In the genomic region with DNA sequence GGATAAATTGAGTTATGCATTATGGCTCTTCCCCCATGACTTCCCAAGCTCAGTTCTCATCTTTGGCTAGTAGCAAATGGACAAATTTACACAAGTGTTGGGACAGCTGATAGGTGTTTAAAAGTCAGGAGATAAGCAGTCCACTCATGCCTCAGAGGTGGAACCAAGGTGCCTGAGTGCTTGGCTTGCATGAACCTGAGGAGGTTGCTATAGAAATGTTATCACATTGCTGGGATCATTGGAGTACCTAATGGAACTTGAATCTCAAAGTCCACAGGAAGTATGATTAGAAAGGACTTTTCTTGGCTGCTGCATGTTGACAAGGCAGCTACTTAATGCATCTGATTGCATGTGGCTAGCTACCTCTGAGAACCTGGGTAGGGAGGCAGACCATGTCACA, we compare ENCODE assay signal across 21 cellular contexts. TPM values are rescaled to one million over a fixed set of nuclear protein-coding genes. Genes with fewer than 3 reads are reported as not detected.
DNase-seq lines count a peak whose midpoint lies in the region; TF ChIP-seq lines count a peak whose summit lies in the region.
"Had no signal": no experiment of that assay in that cellular context is flagged by ENCODE, and none has a peak within 500 bp of the region (broad histone marks: within the 10 kb centered on the region; RNA-seq: fewer than 3 reads in every experiment).

No MANE protein-coding gene starts in this region.

- TF ChIP-seq CTCF in hepatocyte (IDR thresholded peaks at IDR 0.05; ENCODE audit: poor library complexity) (no peak), smooth muscle cell (IDR thresholded peaks at IDR 0.05; ENCODE audit: borderline replicate concordance, insufficient read depth, poor library complexity, severe bottlenecking) (no peak), MM.1S (IDR thresholded peaks at IDR 0.05; ENCODE audit: low read length) (no peak)

- no peak overlapping the region for H3K9ac ChIP-seq in smooth muscle cell (ENCODE audit: low read depth)
- no peak overlapping the region for H3K9ac ChIP-seq in MM.1S (ENCODE audit: low read length)
- H3K9ac ChIP-seq: KMS-11 had no signal

- DNase-seq in HuH-7 (ENCODE audit: low spot score) (peak; percentile 17), hepatocyte (ENCODE audit: low spot score) (peak; percentile 69), smooth muscle cell (lab: John Stamatoyannopoulos, UW; ENCODE audit: unreplicated experiment) (no peak), NCI-H82 (lab: John Stamatoyannopoulos, UW) (no peak), MM.1S (no peak), NCI-H526 treated with DMSO at 0.1 percent for 48 hours (lab: John Stamatoyannopoulos, UW) (no peak), SW480 (ENCODE audit: low spot score) (no peak)
- DNase-seq: BE2C; CD4-positive, CD25-positive, alpha-beta regulatory T cell; DMS153; GDM1; GM23248; NCI-H1417 treated with DMSO at 0.1 percent for 48 hours; NCI-H2029; NCI-H748 treated with DMSO at 0.1 percent for 48 hours; OCI-M1; Right ventricle myocardium superior had no signal

- H3K27ac ChIP-seq in hepatocyte (peak overlapping the region; percentile 79), muscle layer of duodenum (ENCODE audit: low read length) (peak overlapping the region; percentile 34), smooth muscle cell (ENCODE audit: low read depth) (no peak overlapping the region), MM.1S (ENCODE audit: low read length) (no peak overlapping the region)
- H3K27ac ChIP-seq: KMS-11, SK-N-MC had no signal

- H3K9me3 ChIP-seq in hepatocyte (ENCODE audit: low read depth) (no peaks in the 10 kb centered on the region), muscle layer of duodenum (ENCODE audit: control insufficient read depth in 1 of 2, low read length in 2 of 2) (no peaks in the 10 kb centered on the region), smooth muscle cell (replicated peaks; ENCODE audit: low read depth) (no peaks in the 10 kb centered on the region), MM.1S (replicated peaks; ENCODE audit: insufficient read depth, low read length) (no peaks in the 10 kb centered on the region)
- H3K9me3 ChIP-seq: BE2C had no signal

- H3K9me2 ChIP-seq in hepatocyte (replicated peaks; ENCODE audit: insufficient read depth) (no peaks in the 10 kb centered on the region), MM.1S (replicated peaks; ENCODE audit: insufficient read depth, low read length) (no peaks in the 10 kb centered on the region)

- H3K27me3 ChIP-seq in hepatocyte (no peaks in the 10 kb centered on the region), muscle layer of duodenum (ENCODE audit: low read depth, low read length) (no peaks in the 10 kb centered on the region), smooth muscle cell (ENCODE audit: low read depth) (no peaks in the 10 kb centered on the region), MM.1S (replicated peaks; ENCODE audit: insufficient read depth, low read length) (no peaks in the 10 kb centered on the region)
- H3K27me3 ChIP-seq: BE2C had no signal

- peaks cover 25% of the 10 kb centered on the region for H3K4me1 ChIP-seq in hepatocyte (ENCODE audit: insufficient read depth)
- no peaks in the 10 kb centered on the region for H3K4me1 ChIP-seq in muscle layer of duodenum (ENCODE audit: control insufficient read depth in 1 of 2, insufficient read depth in 2 of 2, low read length in 2 of 2)
- peaks cover 6% of the 10 kb centered on the region for H3K4me1 ChIP-seq in smooth muscle cell (ENCODE audit: low read depth)
- H3K4me1 ChIP-seq in MM.1S (ENCODE audit: low read length) = no peaks in the 10 kb centered on the region

- H2AFZ ChIP-seq in hepatocyte (no peak overlapping the region), smooth muscle cell (ENCODE audit: low read depth) (no peak overlapping the region), MM.1S (ENCODE audit: low read length) (no peak overlapping the region)
- H2AFZ ChIP-seq: GM23248 had no signal

- H3K4me2 ChIP-seq in hepatocyte (no peak overlapping the region), smooth muscle cell (peak overlapping the region; percentile 68), MM.1S (ENCODE audit: low read depth, low read length) (no peak overlapping the region)
- H3K4me2 ChIP-seq: KMS-11 had no signal

- no peaks in the 10 kb centered on the region for H3K36me3 ChIP-seq in hepatocyte (replicated peaks; ENCODE audit: insufficient read depth, low read depth)
- no peaks in the 10 kb centered on the region for H3K36me3 ChIP-seq in muscle layer of duodenum (ENCODE audit: control insufficient read depth in 1 of 2, insufficient read depth in 2 of 2, low read length in 2 of 2)
- H3K36me3 ChIP-seq in smooth muscle cell (ENCODE audit: low read depth) = no peaks in the 10 kb centered on the region
- H3K36me3 ChIP-seq in MM.1S (replicated peaks; ENCODE audit: insufficient read depth, low read length) = no peaks in the 10 kb centered on the region
- H3K36me3 ChIP-seq: BE2C had no signal

- H3F3A ChIP-seq in smooth muscle cell (ENCODE audit: low read depth) (peaks cover 18% of the 10 kb centered on the region), MM.1S (ENCODE audit: insufficient read depth, low read length) (no peaks in the 10 kb centered on the region)

- no peaks in the 10 kb centered on the region for H3K79me2 ChIP-seq in hepatocyte
- no peaks in the 10 kb centered on the region for H3K79me2 ChIP-seq in smooth muscle cell (ENCODE audit: low read depth)
- H3K79me2 ChIP-seq in MM.1S (ENCODE audit: low read length) = no peaks in the 10 kb centered on the region

- no peak overlapping the region for H3K4me3 ChIP-seq in hepatocyte
- H3K4me3 ChIP-seq in muscle layer of duodenum (ENCODE audit: low read depth in 1 of 2, low read length in 2 of 2) = no peak overlapping the region
- no peak overlapping the region for H3K4me3 ChIP-seq in smooth muscle cell
- H3K4me3 ChIP-seq in MM.1S (ENCODE audit: low read length) = no peak overlapping the region
- H3K4me3 ChIP-seq: GM23248, SK-N-MC had no signal

- no peaks in the 10 kb centered on the region for H4K20me1 ChIP-seq in hepatocyte (ENCODE audit: insufficient read depth, poor library complexity, severe bottlenecking)
- H4K20me1 ChIP-seq in smooth muscle cell (ENCODE audit: low read depth) = no peaks in the 10 kb centered on the region
- H4K20me1 ChIP-seq in MM.1S (ENCODE audit: insufficient read depth, low read length) = no peaks in the 10 kb centered on the region

RNA-seq across cellular contexts. Expression of a gene that starts 39.5 kb away (rescaled TPM):
- total RNA-seq in hepatocyte (0.32 and 0.47 TPM in 2 replicates), smooth muscle cell (10.2 and 11.7 TPM in 2 replicates)
- polyA plus RNA-seq in hepatocyte (0.46 and 0.55 TPM in 2 replicates), smooth muscle cell (14.9 and 17.5 TPM in 2 replicates)
- total RNA-seq: NCI-H460, Right ventricle myocardium superior had no signal
- polyA plus RNA-seq: CD4-positive, CD25-positive, alpha-beta regulatory T cell had no signal

Comparison
In these comparisons a context has a peak if more than half of its experiments do, and no peak if none do; other contexts are left out.
1. DNase-seq: peak in HuH-7 (single experiment) and hepatocyte (single experiment); none in smooth muscle cell (single experiment), NCI-H82 (single experiment), MM.1S (single experiment), NCI-H526 treated with DMSO at 0.1 percent for 48 hours (single experiment) and SW480 (single experiment).
2. H3K27ac ChIP-seq: peak in hepatocyte (single experiment) and muscle layer of duodenum (single experiment); none in smooth muscle cell (single experiment) and MM.1S (single experiment).